Comparison of ENCODE assay signal across 18 cellular contexts in the genomic region with DNA sequence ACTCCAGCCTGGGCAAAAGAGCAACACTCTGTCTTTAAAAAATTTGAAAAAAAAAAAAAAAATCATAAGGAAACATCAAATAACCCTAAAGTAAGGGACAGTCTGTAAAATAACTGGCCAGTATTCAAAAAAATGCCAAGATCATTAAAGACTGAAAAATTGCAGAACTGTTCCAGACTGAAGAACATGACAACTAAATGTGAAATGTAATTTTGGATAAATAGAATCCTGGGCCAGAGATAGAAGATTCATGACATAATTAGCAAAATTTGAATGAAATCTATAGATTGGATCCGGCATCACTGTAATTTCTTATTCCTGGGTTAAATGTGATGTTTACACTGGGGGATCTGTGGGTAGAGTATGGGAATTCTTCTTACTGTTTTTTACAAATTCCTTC. TPM values are rescaled to one million over a fixed set of nuclear protein-coding genes. Genes with fewer than 3 reads are reported as not detected.
DNase-seq lines count a peak whose midpoint lies in the region; ATAC-seq and TF ChIP-seq lines count a peak whose summit lies in the region.
"Had no signal": no experiment of that assay in that cellular context is flagged by ENCODE, and none has a peak within 500 bp of the region (broad histone marks: within the 10 kb centered on the region; RNA-seq: fewer than 3 reads in every experiment).

No MANE protein-coding gene starts in this region.

- 12% methylated on average over 1 of the region's 1 CpG for WGBS in SK-N-SH (ENCODE audit: low lambda C conversion rate)

- TF ChIP-seq CTCF in SK-N-SH (IDR thresholded peaks at IDR 0.05) (no peak), progenitor cell of endocrine pancreas (IDR thresholded peaks at IDR 0.05; ENCODE audit: unreplicated experiment) (no peak)

- H3K36me3 ChIP-seq in ACC112 (ENCODE audit: insufficient read depth, low read length) (peaks cover 5% of the 10 kb centered on the region), SK-N-SH (replicated peaks in 1 of 2; ENCODE audit: control insufficient read depth in 1 of 2, insufficient read depth in 2 of 2, low read length in 1 of 2) (peaks cover 5 to 8% of the 10 kb centered on the region in 2 experiments)

- H2AFZ ChIP-seq in ACC112 (ENCODE audit: low read length, unreplicated experiment) (no peak overlapping the region), SK-N-SH (ENCODE audit: low read depth) (no peak overlapping the region)

- H3K36me3 Mint-ChIP-seq in progenitor cell of endocrine pancreas (ENCODE audit: insufficient read depth) = peaks cover 2% of the 10 kb centered on the region

- H3K79me2 ChIP-seq in ACC112 (ENCODE audit: control insufficient read depth, insufficient read depth, low read length, unreplicated experiment) = peaks cover 54% of the 10 kb centered on the region
- H3K79me2 ChIP-seq in SK-N-SH (ENCODE audit: insufficient read depth) = peaks cover 74% of the 10 kb centered on the region

- peak overlapping the region; percentile 48 for H3K27ac Mint-ChIP-seq in progenitor cell of endocrine pancreas

- TF ChIP-seq EP300 in SK-N-SH (IDR thresholded peaks at IDR 0.05; ENCODE audit: borderline replicate concordance in 1 of 2, low read depth in 1 of 2, low read length in 1 of 2) = peak; percentile 83 to 92

- H3K4me3 Mint-ChIP-seq in progenitor cell of endocrine pancreas (ENCODE audit: low read depth) = no peak overlapping the region
- H3K4me3 Mint-ChIP-seq: central memory CD8-positive, alpha-beta T cell had no signal

- H3K4me1 Mint-ChIP-seq in progenitor cell of endocrine pancreas (ENCODE audit: low read depth) = peaks cover 16% of the 10 kb centered on the region

- POLR2A ChIA-PET in SK-N-SH (lab: Yijun Ruan, JAX) = no interaction called here

- H3K4me1 ChIP-seq in ACC112 (ENCODE audit: control insufficient read depth, insufficient read depth, low read length, unreplicated experiment) = peaks cover 32% of the 10 kb centered on the region
- peaks cover 20 to 38% of the 10 kb centered on the region in 2 experiments; a peak in 3 of 4 replicates for H3K4me1 ChIP-seq in SK-N-SH (ENCODE audit: control insufficient read depth in 1 of 2, insufficient read depth in 2 of 2, low read depth in 1 of 2, low read length in 1 of 2)

- no peaks in the 10 kb centered on the region for H4K20me1 ChIP-seq in SK-N-SH (ENCODE audit: insufficient read depth)

- peaks cover 50% of the 10 kb centered on the region for H3F3A ChIP-seq in SK-N-SH (replicated peaks; ENCODE audit: insufficient read depth)

- H3K27me3 ChIP-seq in ACC112 (ENCODE audit: insufficient read depth, low read length) (no peaks in the 10 kb centered on the region), SK-N-SH (ENCODE audit: insufficient read depth) (no peaks in the 10 kb centered on the region)
- H3K27me3 ChIP-seq: spleen had no signal

- no peaks in the 10 kb centered on the region for H3K27me3 Mint-ChIP-seq in progenitor cell of endocrine pancreas
- H3K27me3 Mint-ChIP-seq: central memory CD8-positive, alpha-beta T cell had no signal

- no peak for DNase-seq in SK-N-SH
- DNase-seq in epithelial cell of prostate (ENCODE audit: low read depth, low spot score) = no peak
- DNase-seq in progenitor cell of endocrine pancreas (ENCODE audit: low spot score, unreplicated experiment) = no peak
- no peak for DNase-seq in GDM1 (lab: John Stamatoyannopoulos, UW)
- no peak for DNase-seq in effector CD8-positive, alpha-beta T cell (lab: John Stamatoyannopoulos, UW)
- DNase-seq: activated CD4-positive, alpha-beta T cell treated with anti-CD3 and anti-CD28 coated beads, Interleukin-2, amount 50 U/mL, for 1 hour; activated CD8-positive, alpha-beta memory T cell treated with anti-CD3 and anti-CD28 coated beads, Interleukin-2, amount 50 U/mL, for 48 hours; activated gamma-delta T cell treated with Interleukin-2 at 50 U/mL for 16 hours; amniotic stem cell; stimulated activated CD4-positive, alpha-beta T cell treated with anti-CD3 and anti-CD28 coated beads, Interleukin-4, amount 100 ng/mL, for 24 hours had no signal

- ATAC-seq in HG03139 (IDR thresholded peaks at IDR 0.05; ENCODE audit: unreplicated experiment) (no peak), GM18498 (IDR thresholded peaks at IDR 0.05; ENCODE audit: unreplicated experiment) (no peak)
- ATAC-seq: GM12878, K562, mucosa of descending colon had no signal

- H3K4me2 ChIP-seq in SK-N-SH = peak overlapping the region; percentile 87

- H3K27ac ChIP-seq in ACC112 (ENCODE audit: low read depth, low read length) (peak overlapping the region; percentile 77), SK-N-SH (ENCODE audit: low read depth in 2 of 2, low read length in 1 of 2) (peak overlapping the region; percentile 61 to 85), epithelial cell of prostate (peak overlapping the region; percentile 78)

- H3K9me2 ChIP-seq in SK-N-SH = no peaks in the 10 kb centered on the region

- H3K4me3 ChIP-seq in ACC112 (ENCODE audit: low read depth, low read length) = no peak overlapping the region
- H3K4me3 ChIP-seq in SK-N-SH (ENCODE audit: low read depth in 2 of 2, low read length in 1 of 2) = peak overlapping the region in 1 of 2 experiments; percentile 37; a peak in 1 of 4 replicates
- H3K4me3 ChIP-seq: GM12878, K562, mucosa of descending colon, spleen had no signal

- CTCF ChIA-PET in SK-N-SH (lab: Yijun Ruan, JAX) = no interaction called here

- no peaks in the 10 kb centered on the region for H3K9me3 Mint-ChIP-seq in progenitor cell of endocrine pancreas (ENCODE audit: low read depth)
- H3K9me3 Mint-ChIP-seq: central memory CD8-positive, alpha-beta T cell had no signal

- no peak for TF ChIP-seq RAD21 in SK-N-SH (IDR thresholded peaks at IDR 0.05; ENCODE audit: low read length)

- no peaks in the 10 kb centered on the region for H3K9me3 ChIP-seq in SK-N-SH
- H3K9me3 ChIP-seq: mucosa of descending colon, spleen had no signal

- peak overlapping the region; percentile 1; the same call in 1 of the 2 replicates for H3K9ac ChIP-seq in SK-N-SH

TF ChIP-seq in SK-N-SH, 30 proteins besides CTCF, POLR2A, EP300 and RAD21 (continues in another document):
- TF ChIP-seq ZBTB33 (IDR thresholded peaks at IDR 0.05; ENCODE audit: borderline replicate concordance, low read depth) (0 out of 2 replicates have a peak, but pooled peaks have one; percentile 50), RXRA (IDR thresholded peaks at IDR 0.05; ENCODE audit: borderline replicate concordance, low read depth) (peak; percentile 47; the same call in 1 of the 2 replicates), FOXM1 (IDR thresholded peaks at IDR 0.05; ENCODE audit: low read depth) (peak; percentile 56; the same call in 1 of the 2 replicates), MAX (IDR thresholded peaks at IDR 0.05; ENCODE audit: low read depth) (peak; percentile 30; the same call in 1 of the 2 replicates), SIN3A (IDR thresholded peaks at IDR 0.05; ENCODE audit: borderline replicate concordance, low read depth, low read length) (0 out of 2 replicates have a peak, but pooled peaks have one; percentile 43), YY1 (IDR thresholded peaks at IDR 0.05; ENCODE audit: low read depth) (no peak), NFIC (IDR thresholded peaks at IDR 0.05; ENCODE audit: borderline replicate concordance) (peak; percentile 95)
- TF ChIP-seq, protein P1, sequence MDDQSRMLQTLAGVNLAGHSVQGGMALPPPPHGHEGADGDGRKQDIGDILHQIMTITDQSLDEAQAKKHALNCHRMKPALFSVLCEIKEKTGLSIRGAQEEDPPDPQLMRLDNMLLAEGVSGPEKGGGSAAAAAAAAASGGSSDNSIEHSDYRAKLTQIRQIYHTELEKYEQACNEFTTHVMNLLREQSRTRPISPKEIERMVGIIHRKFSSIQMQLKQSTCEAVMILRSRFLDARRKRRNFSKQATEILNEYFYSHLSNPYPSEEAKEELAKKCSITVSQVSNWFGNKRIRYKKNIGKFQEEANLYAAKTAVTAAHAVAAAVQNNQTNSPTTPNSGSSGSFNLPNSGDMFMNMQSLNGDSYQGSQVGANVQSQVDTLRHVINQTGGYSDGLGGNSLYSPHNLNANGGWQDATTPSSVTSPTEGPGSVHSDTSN (IDR thresholded peaks at IDR 0.05) = peak; percentile 97

RNA-seq across cellular contexts. Expression of gene PSPH, which starts 3.0 kb away (rescaled TPM):
- polyA plus RNA-seq in SK-N-SH (2012; rRNA removed) = 42.0 and 50.5 TPM in 2 replicates
- 39.5 and 46.6 TPM in 2 replicates for polyA plus RNA-seq in SK-N-SH (2012; cell fraction: cytosol; rRNA removed)
- 37.2 and 37.3 TPM in 2 replicates for polyA plus RNA-seq in SK-N-SH (2012; cell fraction: nucleus; rRNA removed)
- 36.6 and 39.8 TPM in 2 replicates for total RNA-seq in progenitor cell of endocrine pancreas

RNA-seq across cellular contexts. Expression of gene CCT6A, which starts 3.3 kb away (rescaled TPM):
- 221 and 345 TPM in 2 replicates for polyA plus RNA-seq in SK-N-SH (2012; rRNA removed)
- polyA plus RNA-seq in SK-N-SH (2012; cell fraction: cytosol; rRNA removed) = 338 and 380 TPM in 2 replicates
- 175 and 324 TPM in 2 replicates for polyA plus RNA-seq in SK-N-SH (2012; cell fraction: nucleus; rRNA removed)
- 150 and 159 TPM in 2 replicates for total RNA-seq in progenitor cell of endocrine pancreas

RNA-seq across cellular contexts. Expression of gene SUMF2, which starts 15.8 kb away (rescaled TPM):
- 130 and 162 TPM in 2 replicates for polyA plus RNA-seq in SK-N-SH (2012; rRNA removed)
- polyA plus RNA-seq in SK-N-SH (2012; cell fraction: cytosol; rRNA removed) = 82.7 and 115 TPM in 2 replicates
- polyA plus RNA-seq in SK-N-SH (2012; cell fraction: nucleus; rRNA removed) = 182 and 258 TPM in 2 replicates
- total RNA-seq in progenitor cell of endocrine pancreas = 89.5 and 90.8 TPM in 2 replicates

RNA-seq across cellular contexts. Expression of gene PHKG1, which starts 44.5 kb away (rescaled TPM):
- 0.91 and 2.5 TPM in 2 replicates for polyA plus RNA-seq in SK-N-SH (2012; rRNA removed)
- 0.46 and 0.75 TPM in 2 replicates for polyA plus RNA-seq in SK-N-SH (2012; cell fraction: cytosol; rRNA removed)
- polyA plus RNA-seq in SK-N-SH (2012; cell fraction: nucleus; rRNA removed) = 6.1 and 7.6 TPM in 2 replicates
- total RNA-seq in progenitor cell of endocrine pancreas = 0.27 and 1.2 TPM in 2 replicates

RNA-seq across cellular contexts. Expression of gene CHCHD2, which starts 58.0 kb away (rescaled TPM):
- polyA plus RNA-seq in SK-N-SH (2012; rRNA removed) = 500 and 624 TPM in 2 replicates
- 487 and 543 TPM in 2 replicates for polyA plus RNA-seq in SK-N-SH (2012; cell fraction: cytosol; rRNA removed)
- 218 and 286 TPM in 2 replicates for polyA plus RNA-seq in SK-N-SH (2012; cell fraction: nucleus; rRNA removed)
- 137 TPM in 2 replicates for total RNA-seq in progenitor cell of endocrine pancreas
